8 cellular contexts compared by ENCODE assay signal in genomic region chr9:129640871-129641750, GRCh38. TPM values are rescaled to one million over a fixed set of nuclear protein-coding genes. Genes with fewer than 3 reads are reported as not detected.
DNase-seq lines count a peak whose midpoint lies in the region; ATAC-seq and TF ChIP-seq lines count a peak whose summit lies in the region.

No MANE protein-coding gene starts in this region.

- H3K9me3 Mint-ChIP-seq in activated CD8-positive, alpha-beta T cell treated with anti-CD3 and anti-CD28 coated beads, Interleukin-2, amount 10 ng/mL, durations not matched to agents 7 days and 5 days (ENCODE audit: insufficient read depth), result no peaks in the 10 kb centered on the region

- 19 to 20% methylated on average over 43 to 44 of the region's 44 CpGs for WGBS in heart right ventricle, 2 donors

- H3K27me3 ChIP-seq in heart right ventricle (no peaks in the 10 kb centered on the region), iPS-18a (ENCODE audit: control insufficient read depth, insufficient read depth, low read length) (no peaks in the 10 kb centered on the region), subcutaneous abdominal adipose tissue (ENCODE audit: control insufficient read depth in 5 of 5, insufficient read depth in 4 of 5, low read length in 5 of 5) (no peaks in the 10 kb centered on the region)

- H3K36me3 ChIP-seq in heart right ventricle (peaks cover 0 to 41% (median 23%) of the 10 kb centered on the region in 9 donors), iPS-18a (ENCODE audit: control insufficient read depth, low read depth, low read length) (peaks cover 18% of the 10 kb centered on the region), subcutaneous abdominal adipose tissue (ENCODE audit: control insufficient read depth in 5 of 5, insufficient read depth in 5 of 5, low read length in 5 of 5) (peaks cover 0 to 36% (median 30%) of the 10 kb centered on the region in 5 donors)

- H3K4me3 ChIP-seq in heart right ventricle (peak overlapping the region; percentile 76 to 100 (median 98)), iPS-18a (ENCODE audit: low read length) (peak overlapping the region; percentile 87), subcutaneous abdominal adipose tissue (ENCODE audit: low read depth in 1 of 5, low read length in 5 of 5) (peak overlapping the region; percentile 84 to 98 (median 94))

- H3K9ac ChIP-seq in iPS-18a (ENCODE audit: low read length) (peak overlapping the region; percentile 76), subcutaneous abdominal adipose tissue (ENCODE audit: low read length in 5 of 5) (peak overlapping the region; percentile 82 to 94 (median 90))

- POLR2A ChIA-PET in activated CD8-positive, alpha-beta T cell treated with anti-CD3 and anti-CD28 coated beads, Interleukin-2, amount 10 ng/mL, durations not matched to agents 7 days and 5 days (lab: Charles Lee), result interaction anchor here (1.1 to 1.3 kb wide), 2 partner anchors 11 to 16 kb away, joined by 3 to 4 read pairs; partner anchors contain the start of gene NTMT1

- intact Hi-C loops in heart right ventricle (cut with DNase I) (loop anchor here (5.0 to 10.0 kb wide), 5 partner anchors 84 to 141 kb away; no protein-coding TSS in a partner anchor), Right ventricle myocardium inferior (cut with DNase I) (loop anchor here (5.0 kb wide), 1 partner anchor 96 kb away; no protein-coding TSS in a partner anchor)

- CTCF ChIA-PET in activated CD8-positive, alpha-beta T cell treated with anti-CD3 and anti-CD28 coated beads, Interleukin-2, amount 10 ng/mL, durations not matched to agents 7 days and 5 days (lab: Charles Lee), result interaction anchor here (0.6 to 7.9 kb wide), 9 partner anchors 14 to 511 kb away, joined by 3 to 75 read pairs (median 3); partner anchors contain the start of gene NTMT1

- DNase-seq in heart right ventricle (no peak), Right ventricle myocardium inferior (ENCODE audit: missing footprints) (no peak), mucosa of gallbladder (ENCODE audit: low spot score) (no peak), NCI-H1092 (lab: John Stamatoyannopoulos, UW) (no peak)
- peak; percentile 34 for DNase-seq in activated CD8-positive, alpha-beta T cell treated with anti-CD3 and anti-CD28 coated beads, Interleukin-2, amount 10 ng/mL, durations not matched to agents 7 days and 5 days

- H3K4me1 ChIP-seq in heart right ventricle (peaks cover 17 to 29% (median 24%) of the 10 kb centered on the region in 9 donors), iPS-18a (ENCODE audit: control insufficient read depth, low read depth, low read length) (no peaks in the 10 kb centered on the region), subcutaneous abdominal adipose tissue (ENCODE audit: control insufficient read depth in 5 of 5, insufficient read depth in 5 of 5, low read length in 5 of 5) (peaks cover 10 to 28% (median 26%) of the 10 kb centered on the region in 5 donors)

- TF ChIP-seq CTCF in heart right ventricle (IDR thresholded peaks at IDR 0.05), result no peak

- H3K9me3 ChIP-seq in heart right ventricle (no peaks in the 10 kb centered on the region), iPS-18a (ENCODE audit: control insufficient read depth, low read depth, low read length) (no peaks in the 10 kb centered on the region), subcutaneous abdominal adipose tissue (ENCODE audit: control insufficient read depth in 5 of 5, low read length in 5 of 5) (no peaks in the 10 kb centered on the region)

- H3K4me3 Mint-ChIP-seq in activated CD8-positive, alpha-beta T cell treated with anti-CD3 and anti-CD28 coated beads, Interleukin-2, amount 10 ng/mL, durations not matched to agents 7 days and 5 days, result peak overlapping the region; percentile 83

- no peaks in the 10 kb centered on the region for H3K27me3 Mint-ChIP-seq in activated CD8-positive, alpha-beta T cell treated with anti-CD3 and anti-CD28 coated beads, Interleukin-2, amount 10 ng/mL, durations not matched to agents 7 days and 5 days (ENCODE audit: low read depth)

- peak overlapping the region; percentile 79 for H3K27ac Mint-ChIP-seq in activated CD8-positive, alpha-beta T cell treated with anti-CD3 and anti-CD28 coated beads, Interleukin-2, amount 10 ng/mL, durations not matched to agents 7 days and 5 days

- peaks cover 19% of the 10 kb centered on the region for H3K4me1 Mint-ChIP-seq in activated CD8-positive, alpha-beta T cell treated with anti-CD3 and anti-CD28 coated beads, Interleukin-2, amount 10 ng/mL, durations not matched to agents 7 days and 5 days (ENCODE audit: low read depth)

- ATAC-seq in heart right ventricle, result peak in 3 of 8 donors; percentile 0 to 9 (median 1)
- ATAC-seq in Right ventricle myocardium inferior, result no peak
- no peak for ATAC-seq in activated CD8-positive, alpha-beta T cell treated with anti-CD3 and anti-CD28 coated beads, Interleukin-2, amount 10 ng/mL, durations not matched to agents 7 days and 5 days
- ATAC-seq in HG03095 (IDR thresholded peaks at IDR 0.05; ENCODE audit: unreplicated experiment), result no peak

- H3K36me3 Mint-ChIP-seq in activated CD8-positive, alpha-beta T cell treated with anti-CD3 and anti-CD28 coated beads, Interleukin-2, amount 10 ng/mL, durations not matched to agents 7 days and 5 days (ENCODE audit: low read depth), result peaks cover 8% of the 10 kb centered on the region

- peak overlapping the region in 9 of 10 donors; percentile 78 to 92 (median 85) for H3K27ac ChIP-seq in heart right ventricle
- no peak overlapping the region for H3K27ac ChIP-seq in iPS-18a (ENCODE audit: low read length)
- H3K27ac ChIP-seq in subcutaneous abdominal adipose tissue (ENCODE audit: low read depth, low read length), result peak overlapping the region; percentile 77

RNA-seq across cellular contexts. Expression of gene ASB6, which starts 0.8 kb away (rescaled TPM):
- total RNA-seq in heart right ventricle, result 10 to 100 TPM in 2 of 10 donors, 1 to 10 TPM in 8; 6.2 to 11.8 (median 9.0) TPM
- polyA plus RNA-seq in heart right ventricle, result 10 to 100 TPM in 1 of 2 donors, 1 to 10 TPM in 1; 9.2 to 11.2 TPM
- 9.3 TPM for total RNA-seq in Right ventricle myocardium inferior
- total RNA-seq in activated CD8-positive, alpha-beta T cell treated with anti-CD3 and anti-CD28 coated beads, Interleukin-2, amount 10 ng/mL, durations not matched to agents 7 days and 5 days, result 10 to 100 TPM; 25.4 to 27.7 TPM
- total RNA-seq in mucosa of gallbladder, result 21.0 TPM

RNA-seq across cellular contexts. Expression of gene NTMT1, which starts 15.1 kb away (rescaled TPM):
- total RNA-seq in heart right ventricle (10 to 100 TPM; 54.0 to 84.2 (median 61.9) TPM), Right ventricle myocardium inferior (72.1 TPM), mucosa of gallbladder (45.1 TPM)
- polyA plus RNA-seq in heart right ventricle, result 100 to 1,000 TPM in 1 of 2 donors, 10 to 100 TPM in 1; 60.9 to 123 TPM
- total RNA-seq in activated CD8-positive, alpha-beta T cell treated with anti-CD3 and anti-CD28 coated beads, Interleukin-2, amount 10 ng/mL, durations not matched to agents 7 days and 5 days, result 10 to 100 TPM; 36.2 to 39.2 TPM

RNA-seq across cellular contexts. Expression of gene C9orf50, which starts 20.2 kb away (rescaled TPM):
- total RNA-seq in heart right ventricle, result not detected
- polyA plus RNA-seq in heart right ventricle, result not detected
- total RNA-seq in Right ventricle myocardium inferior, result not detected
- not detected for total RNA-seq in activated CD8-positive, alpha-beta T cell treated with anti-CD3 and anti-CD28 coated beads, Interleukin-2, amount 10 ng/mL, durations not matched to agents 7 days and 5 days
- 1.0 TPM for total RNA-seq in mucosa of gallbladder

RNA-seq across cellular contexts. Expression of gene PRRX2, which starts 24.3 kb away (rescaled TPM):
- total RNA-seq in heart right ventricle (1 to 10 TPM in 2 of 10 donors, under 1 TPM in 8; 0.21 to 1.2 (median 0.45) TPM), Right ventricle myocardium inferior (0.54 TPM), mucosa of gallbladder (1.5 TPM)
- 1 to 10 TPM in 1 of 2 donors, under 1 TPM in 1; 0.29 to 3.0 TPM for polyA plus RNA-seq in heart right ventricle
- under 1 TPM in 1 of 2 experiments, not detected in 1; 0.21 TPM for total RNA-seq in activated CD8-positive, alpha-beta T cell treated with anti-CD3 and anti-CD28 coated beads, Interleukin-2, amount 10 ng/mL, durations not matched to agents 7 days and 5 days
